Comparison of ENCODE assay signal across 10 cellular contexts in the genomic region with DNA sequence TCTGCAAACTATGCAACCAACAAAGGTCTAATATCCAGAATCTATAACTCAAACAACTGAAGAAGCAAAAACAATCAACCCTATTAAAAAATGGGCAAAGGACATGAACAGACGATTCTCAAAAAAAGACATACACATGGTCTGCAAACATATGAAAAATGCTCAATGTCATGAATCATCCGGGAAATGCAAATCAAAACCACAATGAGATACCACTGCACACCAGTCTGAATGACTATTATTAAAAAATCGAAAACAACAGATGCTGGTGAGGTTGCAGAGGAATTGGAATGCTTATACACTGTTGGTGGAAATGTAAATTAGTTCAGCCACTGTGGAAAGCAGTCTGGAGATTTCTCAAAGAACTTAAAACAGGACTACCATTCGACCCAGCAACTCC. TPM values are rescaled to one million over a fixed set of nuclear protein-coding genes. Genes with fewer than 3 reads are reported as not detected.
"Had no signal": no experiment of that assay in that cellular context is flagged by ENCODE, and none has a peak within 500 bp of the region (broad histone marks: within the 10 kb centered on the region; RNA-seq: fewer than 3 reads in every experiment).

No MANE protein-coding gene starts in this region.

RNA-seq across cellular contexts. Expression of a gene that starts 12.1 kb away (rescaled TPM):
- total RNA-seq: esophagus mucosa, glomerular endothelial cell, heart left ventricle, liver, lung microvascular endothelial cell, mononuclear cell, renal cortical epithelial cell, suprapubic skin, thyroid gland had no signal
- polyA plus RNA-seq: heart left ventricle; liver; naive thymus-derived CD4-positive, alpha-beta T cell had no signal
